Comparison of ENCODE assay signal across 8 cellular contexts in the genomic region with DNA sequence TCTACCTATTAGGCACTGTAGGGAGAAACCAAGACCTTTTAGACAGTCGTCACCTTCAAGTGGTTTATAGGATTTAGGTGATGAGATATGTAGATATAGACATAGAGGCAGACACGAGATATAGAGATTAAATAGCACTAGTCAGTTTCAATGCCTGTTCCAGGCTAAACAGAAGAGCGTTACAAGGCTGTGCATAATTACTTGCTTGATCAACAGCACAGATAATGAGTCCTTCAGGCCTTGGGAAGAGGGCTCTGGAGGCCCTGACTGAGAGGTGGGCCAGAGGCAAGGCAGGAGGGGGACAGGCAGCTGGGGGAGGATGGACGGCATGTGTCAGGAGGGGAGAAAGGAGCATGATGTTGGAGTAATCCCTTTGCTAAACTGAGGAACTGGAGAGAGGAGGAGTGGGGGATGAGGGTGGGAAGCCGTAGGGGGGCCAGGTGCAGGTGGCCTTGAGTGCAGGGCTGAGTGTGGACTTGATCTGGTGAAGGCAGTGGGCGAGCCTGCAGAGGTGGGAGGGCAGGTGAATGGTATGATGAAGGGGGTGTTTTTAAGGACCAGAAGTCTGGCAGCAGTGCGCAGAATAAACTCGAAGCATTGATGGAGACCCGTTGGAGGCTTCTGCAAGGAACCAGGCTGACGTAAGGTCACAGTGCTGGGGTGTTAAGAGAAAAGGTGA. TPM values are rescaled to one million over a fixed set of nuclear protein-coding genes. Genes with fewer than 3 reads are reported as not detected.
DNase-seq lines count a peak whose midpoint lies in the region; ATAC-seq and TF ChIP-seq lines count a peak whose summit lies in the region.

No MANE protein-coding gene starts in this region.

- H3K36me3 Mint-ChIP-seq in activated naive CD4-positive, alpha-beta T cell treated with anti-CD3 and anti-CD28 coated beads, Interleukin-2, amount 10 ng/mL, durations not matched to agents 7 days and 5 days: no peaks in the 10 kb centered on the region
- no peaks in the 10 kb centered on the region for H3K36me3 Mint-ChIP-seq in memory B cell
- no peaks in the 10 kb centered on the region for H3K36me3 Mint-ChIP-seq in type B pancreatic cell

- H3K27ac ChIP-seq in adipose tissue (ENCODE audit: low read depth, low read length): peak overlapping the region; percentile 84

- H3K27me3 Mint-ChIP-seq in activated naive CD4-positive, alpha-beta T cell treated with anti-CD3 and anti-CD28 coated beads, Interleukin-2, amount 10 ng/mL, durations not matched to agents 7 days and 5 days: peaks cover 15% of the 10 kb centered on the region
- H3K27me3 Mint-ChIP-seq in memory B cell: no peaks in the 10 kb centered on the region
- H3K27me3 Mint-ChIP-seq in type B pancreatic cell: peaks cover 4% of the 10 kb centered on the region

- no peaks in the 10 kb centered on the region for H3K9me3 Mint-ChIP-seq in activated naive CD4-positive, alpha-beta T cell treated with anti-CD3 and anti-CD28 coated beads, Interleukin-2, amount 10 ng/mL, durations not matched to agents 7 days and 5 days
- H3K9me3 Mint-ChIP-seq in memory B cell (no peaks in the 10 kb centered on the region), type B pancreatic cell (no peaks in the 10 kb centered on the region)

- H3K4me3 Mint-ChIP-seq in activated naive CD4-positive, alpha-beta T cell treated with anti-CD3 and anti-CD28 coated beads, Interleukin-2, amount 10 ng/mL, durations not matched to agents 7 days and 5 days: peak overlapping the region; percentile 71
- H3K4me3 Mint-ChIP-seq in memory B cell (peak overlapping the region; percentile 83), type B pancreatic cell (peak overlapping the region; percentile 92)

- ATAC-seq in memory B cell (ENCODE audit: low read depth) (no peak), GM21526 (IDR thresholded peaks at IDR 0.05; ENCODE audit: low FRiP score, unreplicated experiment) (no peak)

- 56 to 66% (median 65%) methylated on average over 10 of the region's 10 CpGs for WGBS in adipose tissue, 3 donors

- CTCF ChIA-PET in activated naive CD4-positive, alpha-beta T cell treated with anti-CD3 and anti-CD28 coated beads, Interleukin-2, amount 10 ng/mL, durations not matched to agents 7 days and 5 days (lab: Charles Lee): interaction anchor here (1.4 to 12.4 kb wide), 14 partner anchors 7 to 141 kb away, joined by 3 to 147 read pairs (median 8); a partner anchor contains a TSS

- TF ChIP-seq CTCF in type B pancreatic cell (conservative IDR thresholded peaks at IDR 0.05): no peak

- H3K4me1 Mint-ChIP-seq in activated naive CD4-positive, alpha-beta T cell treated with anti-CD3 and anti-CD28 coated beads, Interleukin-2, amount 10 ng/mL, durations not matched to agents 7 days and 5 days: peaks cover 57% of the 10 kb centered on the region
- H3K4me1 Mint-ChIP-seq in memory B cell: peaks cover 30% of the 10 kb centered on the region
- H3K4me1 Mint-ChIP-seq in type B pancreatic cell (ENCODE audit: unreplicated experiment): peaks cover 58% of the 10 kb centered on the region

- H3K27ac Mint-ChIP-seq in activated naive CD4-positive, alpha-beta T cell treated with anti-CD3 and anti-CD28 coated beads, Interleukin-2, amount 10 ng/mL, durations not matched to agents 7 days and 5 days: peak overlapping the region; percentile 93
- peak overlapping the region; percentile 98 for H3K27ac Mint-ChIP-seq in memory B cell
- peak overlapping the region; percentile 89 for H3K27ac Mint-ChIP-seq in type B pancreatic cell

- no peak for DNase-seq in activated naive CD4-positive, alpha-beta T cell treated with anti-CD3 and anti-CD28 coated beads, Interleukin-2, amount 10 ng/mL, durations not matched to agents 7 days and 5 days
- no peak for DNase-seq in activated naive CD4-positive, alpha-beta T cell treated with anti-CD3 and anti-CD28 coated beads, Interleukin-2, amount 50 U/mL, for 16 hours
- DNase-seq in memory B cell (ENCODE audit: low spot score in 2 of 2) (no peak), type B pancreatic cell (ENCODE audit: extremely low spot score, unreplicated experiment) (no peak), NCI-H2171 (lab: John Stamatoyannopoulos, UW) (no peak)
- DNase-seq in activated CD4-positive, alpha-beta T cell treated with anti-CD3 and anti-CD28 coated beads, Interleukin-2, amount 50 U/mL, for 1 hour: no peak

RNA-seq across cellular contexts. Expression of a gene that starts 43.9 kb away (rescaled TPM):
- 10 to 100 TPM in 1 of 3 donors, 1 to 10 TPM in 2; 4.3 to 11.0 (median 7.6) TPM for polyA plus RNA-seq in adipose tissue
- 5.2 and 9.7 TPM in 2 replicates for total RNA-seq in type B pancreatic cell (ENCODE audit: low replicate concordance)

RNA-seq across cellular contexts. Expression of a gene that starts 50.9 kb away (rescaled TPM):
- 100 to 1,000 TPM in 1 of 3 donors, 10 to 100 TPM in 2; 76.0 to 106 (median 96.4) TPM for polyA plus RNA-seq in adipose tissue
- 135 and 183 TPM in 2 replicates for total RNA-seq in type B pancreatic cell (ENCODE audit: low replicate concordance)
